Comparison of ENCODE assay signal across 22 cellular contexts in genomic region chr2:177015526-177015925, GRCh38.
DNase-seq lines count a peak whose midpoint lies in the region; ATAC-seq, FAIRE-seq and TF ChIP-seq lines count a peak whose summit lies in the region.
"Had no signal": no experiment of that assay in that cellular context is flagged by ENCODE, and none has a peak within 500 bp of the region (broad histone marks: within the 10 kb centered on the region; RNA-seq: fewer than 3 reads in every experiment).

No MANE protein-coding gene starts in this region.

- TF ChIP-seq POLR2A in H1 (IDR thresholded peaks at IDR 0.05; ENCODE audit: control extremely low read depth in 1 of 2, low read depth in 2 of 2, low read length in 2 of 2) (no peak), HepG2 (IDR thresholded peaks at IDR 0.05; ENCODE audit: insufficient read depth in 1 of 2, low read depth in 2 of 2, low read length in 2 of 2) (no peak)

- no peaks in the 10 kb centered on the region for H3K9me3 Mint-ChIP-seq in neural progenitor cell
- no peaks in the 10 kb centered on the region for H3K9me3 Mint-ChIP-seq in effector memory CD8-positive, alpha-beta T cell
- H3K9me3 Mint-ChIP-seq: CD8-positive, alpha-beta T cell had no signal

- H3K27ac ChIP-seq in H1 (ENCODE audit: low read depth, low read length) (no peak overlapping the region), neural progenitor cell (no peak overlapping the region), HepG2 (ENCODE audit: extremely low read length, insufficient read depth, low read length) (no peak overlapping the region)
- H3K27ac ChIP-seq: 22Rv1; A549; BLaER1 treated with 17β-estradiol and CSF1 and Interleukin-3, amounts not matched to agents 10 nM and 100 nM had no signal

- TF ChIP-seq EP300 in H1 (IDR thresholded peaks at IDR 0.05; ENCODE audit: borderline replicate concordance in 1 of 2, low read depth in 2 of 2, low read length in 2 of 2) = no peak
- no peak for TF ChIP-seq EP300 in HepG2 (IDR thresholded peaks at IDR 0.05; ENCODE audit: low read depth in 2 of 2, low read length in 2 of 2)
- TF ChIP-seq EP300 in HepG2 (CRISPR knock-in tag; IDR thresholded peaks at IDR 0.05; ENCODE audit: borderline replicate concordance) = no peak

- no peak overlapping the region for H2BK12ac ChIP-seq in H1 (ENCODE audit: low read depth, low read length)

- H3K9me3 ChIP-seq in H1 (ENCODE audit: insufficient read depth in 2 of 2, low read depth in 1 of 2, low read length in 1 of 2) (no peaks in the 10 kb centered on the region), neural progenitor cell (ENCODE audit: low read depth) (no peaks in the 10 kb centered on the region), HepG2 (ENCODE audit: low read length) (no peaks in the 10 kb centered on the region)
- H3K9me3 ChIP-seq: A549; BLaER1 treated with 17β-estradiol and CSF1 and Interleukin-3, amounts not matched to agents 10 nM and 100 nM had no signal

- H2BK5ac ChIP-seq in H1 (ENCODE audit: low read depth, low read length) = no peak overlapping the region

- H3K79me1 ChIP-seq in H1 (ENCODE audit: low read depth, low read length) = no peaks in the 10 kb centered on the region

- H3K4me2 ChIP-seq in H1 (ENCODE audit: insufficient read depth in 1 of 2, low read depth in 2 of 2, low read length in 2 of 2) (no peak overlapping the region), neural progenitor cell (no peak overlapping the region), HepG2 (ENCODE audit: low read depth, low read length) (no peak overlapping the region)
- H3K4me2 ChIP-seq: A549; BLaER1 treated with 17β-estradiol and CSF1 and Interleukin-3, amounts not matched to agents 10 nM and 100 nM had no signal

- H3K18ac ChIP-seq in H1 (ENCODE audit: extremely low read depth, low read length) = no peak overlapping the region

- no peaks in the 10 kb centered on the region for H3K27me3 ChIP-seq in H1 (replicated peaks in 1 of 4; ENCODE audit: control insufficient read depth in 3 of 4, extremely low read depth in 1 of 4, insufficient read depth in 3 of 4, low read length in 3 of 4)
- H3K27me3 ChIP-seq in neural progenitor cell = no peaks in the 10 kb centered on the region
- H3K27me3 ChIP-seq in HepG2 (ENCODE audit: control insufficient read depth in 1 of 2, insufficient read depth in 2 of 2, low read length in 2 of 2) = no peaks in the 10 kb centered on the region
- H3K27me3 ChIP-seq: BLaER1 treated with 17β-estradiol and CSF1 and Interleukin-3, amounts not matched to agents 10 nM and 100 nM had no signal

- CTCF ChIA-PET in H1 (lab: Charles Lee; ENCODE audit: partially characterized antibody) (interaction anchor here (0.6 to 1.4 kb wide), 3 partner anchors 10 to 657 kb away, joined by 3 to 4 read pairs (median 3); no protein-coding TSS in a partner anchor), HepG2 (lab: Yijun Ruan, JAX; ENCODE audit: low intra/inter-chr PET ratio, low total read pairs) (no interaction called here)

- POLR2A ChIA-PET in H1 (lab: Charles Lee; ENCODE audit: partially characterized antibody) (no interaction called here), HepG2 (lab: Yijun Ruan, JAX) (no interaction called here)

- no peak overlapping the region for H3K14ac ChIP-seq in H1 (ENCODE audit: insufficient read length)

- no peak overlapping the region for H3K27ac Mint-ChIP-seq in neural progenitor cell
- no peak overlapping the region for H3K27ac Mint-ChIP-seq in effector memory CD8-positive, alpha-beta T cell
- H3K27ac Mint-ChIP-seq: CD8-positive, alpha-beta T cell; HFFc6 had no signal

- TF ChIP-seq CTCF in H1 (IDR thresholded peaks at IDR 0.05; ENCODE audit: control extremely low read depth in 1 of 3, insufficient read depth in 1 of 3, low read depth in 1 of 3, low read length in 3 of 3) (no peak), neural progenitor cell (IDR thresholded peaks at IDR 0.05) (no peak), HepG2 (CRISPR knock-in tag; IDR thresholded peaks at IDR 0.05) (no peak)

- H2AFZ ChIP-seq in H1 (ENCODE audit: low read length) (0 out of 2 replicates have a peak overlapping the region, but pooled peaks have one; percentile 41), neural progenitor cell (replicated peaks) (peak overlapping the region; percentile 19), HepG2 (ENCODE audit: low read length) (no peak overlapping the region)

- in situ Hi-C loops in HepG2 (cut with HindIII; ENCODE audit: extremely low pct_ligation_motif_present, low pct_unique_long_range_greater_than_20kb) = no loop called here

- no peak for ATAC-seq in effector memory CD8-positive, alpha-beta T cell (replicated peaks)
- ATAC-seq in HepG2 = no peak
- ATAC-seq: A549; CD8-positive, alpha-beta T cell; HCT116 had no signal

- H2AK5ac ChIP-seq in H1 (ENCODE audit: low read depth, low read length) = no peak overlapping the region

- H3K36me3 ChIP-seq in H1 (ENCODE audit: control insufficient read depth in 2 of 4, insufficient read depth in 4 of 4, low read length in 3 of 4) (no peaks in the 10 kb centered on the region), neural progenitor cell (no peaks in the 10 kb centered on the region), HepG2 (replicated peaks in 1 of 2; ENCODE audit: control insufficient read depth in 1 of 2, insufficient read depth in 2 of 2, low read length in 2 of 2) (no peaks in the 10 kb centered on the region)
- H3K36me3 ChIP-seq: BLaER1 treated with 17β-estradiol and CSF1 and Interleukin-3, amounts not matched to agents 10 nM and 100 nM had no signal

- no peak overlapping the region for H4K91ac ChIP-seq in H1 (replicated peaks; ENCODE audit: insufficient read length, low read length)

- no TSS peak for BruUV-seq in HepG2 (replicated peaks; lab: Mats Ljungman, UMichigan)

- no peak for FAIRE-seq in H1 (lab: Jason Lieb, UNC)
- no peak for FAIRE-seq in HepG2 (lab: Jason Lieb, UNC)
- FAIRE-seq: A549, G401.6, GM12891, GM19239, H54 had no signal

- no peak overlapping the region for H3K4ac ChIP-seq in H1 (replicated peaks; ENCODE audit: insufficient read length, low read depth, low read length)

- H3K4me3 ChIP-seq in H1 (ENCODE audit: extremely low read depth in 1 of 4, insufficient read depth in 2 of 4, low read depth in 3 of 4, low read length in 4 of 4) = no peak overlapping the region
- H3K4me3 ChIP-seq in neural progenitor cell = no peak overlapping the region
- no peak overlapping the region for H3K4me3 ChIP-seq in HepG2 (replicated peaks in 1 of 3; ENCODE audit: insufficient read depth in 1 of 3, low read depth in 2 of 3, low read length in 3 of 3)
- H3K4me3 ChIP-seq: A549; BLaER1 treated with 17β-estradiol and CSF1 and Interleukin-3, amounts not matched to agents 10 nM and 100 nM had no signal

- H2BK120ac ChIP-seq in H1 (replicated peaks; ENCODE audit: low read depth, low read length) = no peak overlapping the region

- no peak overlapping the region for H3K23ac ChIP-seq in H1 (ENCODE audit: insufficient read length)

- no peak overlapping the region for H3K56ac ChIP-seq in H1 (replicated peaks; ENCODE audit: insufficient read length, low read depth, low read length)

- no peak overlapping the region for H4K8ac ChIP-seq in H1 (ENCODE audit: extremely low read depth, insufficient read depth, low read length)

- H3K79me2 ChIP-seq in H1 (ENCODE audit: control insufficient read depth in 1 of 2, insufficient read depth in 2 of 2, low read length in 2 of 2) (no peaks in the 10 kb centered on the region), neural progenitor cell (ENCODE audit: low read depth) (no peaks in the 10 kb centered on the region), HepG2 (ENCODE audit: insufficient read depth, low read length) (no peaks in the 10 kb centered on the region)

- H3K9ac ChIP-seq in H1 (replicated peaks in 1 of 4; ENCODE audit: extremely low read depth in 1 of 4, low read depth in 3 of 4, low read length in 3 of 4) (no peak overlapping the region), neural progenitor cell (no peak overlapping the region), HepG2 (ENCODE audit: insufficient read depth, low read depth, low read length) (no peak overlapping the region)
- H3K9ac ChIP-seq: BLaER1 treated with 17β-estradiol and CSF1 and Interleukin-3, amounts not matched to agents 10 nM and 100 nM had no signal

- peaks cover 2% of the 10 kb centered on the region for H3K27me3 Mint-ChIP-seq in neural progenitor cell (ENCODE audit: insufficient read depth, low read depth)
- peaks cover 0 to 33% of the 10 kb centered on the region in 2 donors for H3K27me3 Mint-ChIP-seq in effector memory CD8-positive, alpha-beta T cell

- intact Hi-C loops in HepG2 (cut with micrococcal nuclease; ENCODE audit: unreplicated experiment) = no loop called here

- H3K36me3 Mint-ChIP-seq in neural progenitor cell = no peaks in the 10 kb centered on the region
- no peaks in the 10 kb centered on the region for H3K36me3 Mint-ChIP-seq in effector memory CD8-positive, alpha-beta T cell (ENCODE audit: insufficient read depth)
- H3K36me3 Mint-ChIP-seq: CD8-positive, alpha-beta T cell had no signal

- no peak overlapping the region for H3K4me3 Mint-ChIP-seq in neural progenitor cell
- no peak overlapping the region for H3K4me3 Mint-ChIP-seq in effector memory CD8-positive, alpha-beta T cell
- H3K4me3 Mint-ChIP-seq: CD8-positive, alpha-beta T cell; HFFc6 had no signal

- TF ChIP-seq RAD21 in H1 (IDR thresholded peaks at IDR 0.05 in 1 of 2, conservative IDR thresholded peaks at IDR 0.05 in 1 of 2; ENCODE audit: low read depth in 2 of 2, low read length in 2 of 2) (no peak), HepG2 (CRISPR knock-in tag; IDR thresholded peaks at IDR 0.05) (no peak)

- WGBS in H1 (ENCODE audit: extremely low coverage in 1 of 2, insufficient coverage in 1 of 2, insufficient read length in 1 of 2, insufficient replicate concordance in 2 of 2, low coverage in 1 of 2, low lambda C conversion rate in 2 of 2, missing lambda C conversion rate in 1 of 2), 2 experiments = 91% methylated on average over 4 of the region's 4 CpGs; no CpG with 5 or more reads in 1 of the 2 experiments
- WGBS in HepG2 (ENCODE audit: low lambda C conversion rate) = 24% methylated on average over 4 of the region's 4 CpGs

- no peak overlapping the region for H2BK20ac ChIP-seq in H1 (ENCODE audit: low read length)

- no peaks in the 10 kb centered on the region for H3K23me2 ChIP-seq in H1 (ENCODE audit: low read depth, low read length)

- H4K20me1 ChIP-seq in H1 (replicated peaks in 1 of 2; ENCODE audit: control insufficient read depth in 1 of 2, insufficient read depth in 2 of 2, low read length in 2 of 2) (no peaks in the 10 kb centered on the region), neural progenitor cell (ENCODE audit: low read depth) (no peaks in the 10 kb centered on the region), HepG2 (ENCODE audit: insufficient read depth, low read length) (no peaks in the 10 kb centered on the region)
- H4K20me1 ChIP-seq: BLaER1 treated with 17β-estradiol and CSF1 and Interleukin-3, amounts not matched to agents 10 nM and 100 nM had no signal

- H3K4me1 ChIP-seq in H1 (replicated peaks in 1 of 4; ENCODE audit: control insufficient read depth in 3 of 4, insufficient read depth in 4 of 4, low read length in 3 of 4) = no peaks in the 10 kb centered on the region
- H3K4me1 ChIP-seq in neural progenitor cell = no peaks in the 10 kb centered on the region
- no peaks in the 10 kb centered on the region for H3K4me1 ChIP-seq in HepG2 (ENCODE audit: insufficient read depth, low read length)
- H3K4me1 ChIP-seq: A549; BLaER1 treated with 17β-estradiol and CSF1 and Interleukin-3, amounts not matched to agents 10 nM and 100 nM had no signal

- DNase-seq in NCI-H2171 treated with DMSO at 0.1 percent for 48 hours (lab: John Stamatoyannopoulos, UW) (peak; percentile 42), NCI-H2171 (lab: John Stamatoyannopoulos, UW) (no peak), NCI-H69 (lab: John Stamatoyannopoulos, UW) (peak; percentile 17), H1 (ENCODE audit: low read depth in 1 of 2, low spot score in 2 of 2) (no peak), neural progenitor cell (ENCODE audit: low spot score) (no peak), HepG2 (ENCODE audit: low spot score) (no peak), HCEC 1CT (no peak)
- no peak for DNase-seq in effector memory CD8-positive, alpha-beta T cell
- DNase-seq: Calu3; CD8-positive, alpha-beta T cell; DMS53; DND-41; EL; HFFc6 had no signal

- no peak overlapping the region for H4K5ac ChIP-seq in H1 (ENCODE audit: insufficient read length, low read depth, low read length)

- peaks cover 6% of the 10 kb centered on the region for H3K4me1 Mint-ChIP-seq in neural progenitor cell
- H3K4me1 Mint-ChIP-seq in effector memory CD8-positive, alpha-beta T cell (ENCODE audit: low read depth in 2 of 2) = no peaks in the 10 kb centered on the region

- H3F3A ChIP-seq in neural progenitor cell (ENCODE audit: low read depth) = no peaks in the 10 kb centered on the region

- H2BK15ac ChIP-seq in H1 (ENCODE audit: low read length) = no peak overlapping the region

Comparison
In these comparisons a context has a peak if more than half of its experiments do, and no peak if none do; other contexts are left out.
1. DNase-seq: peak in NCI-H2171 treated with DMSO at 0.1 percent for 48 hours (single experiment) and NCI-H69 (single experiment); none in NCI-H2171 (single experiment), H1 (0 of 2), neural progenitor cell (single experiment), effector memory CD8-positive, alpha-beta T cell (0 of 3), HepG2 (single experiment) and HCEC 1CT (single experiment).